8 cellular contexts compared by ENCODE assay signal in the genomic region with DNA sequence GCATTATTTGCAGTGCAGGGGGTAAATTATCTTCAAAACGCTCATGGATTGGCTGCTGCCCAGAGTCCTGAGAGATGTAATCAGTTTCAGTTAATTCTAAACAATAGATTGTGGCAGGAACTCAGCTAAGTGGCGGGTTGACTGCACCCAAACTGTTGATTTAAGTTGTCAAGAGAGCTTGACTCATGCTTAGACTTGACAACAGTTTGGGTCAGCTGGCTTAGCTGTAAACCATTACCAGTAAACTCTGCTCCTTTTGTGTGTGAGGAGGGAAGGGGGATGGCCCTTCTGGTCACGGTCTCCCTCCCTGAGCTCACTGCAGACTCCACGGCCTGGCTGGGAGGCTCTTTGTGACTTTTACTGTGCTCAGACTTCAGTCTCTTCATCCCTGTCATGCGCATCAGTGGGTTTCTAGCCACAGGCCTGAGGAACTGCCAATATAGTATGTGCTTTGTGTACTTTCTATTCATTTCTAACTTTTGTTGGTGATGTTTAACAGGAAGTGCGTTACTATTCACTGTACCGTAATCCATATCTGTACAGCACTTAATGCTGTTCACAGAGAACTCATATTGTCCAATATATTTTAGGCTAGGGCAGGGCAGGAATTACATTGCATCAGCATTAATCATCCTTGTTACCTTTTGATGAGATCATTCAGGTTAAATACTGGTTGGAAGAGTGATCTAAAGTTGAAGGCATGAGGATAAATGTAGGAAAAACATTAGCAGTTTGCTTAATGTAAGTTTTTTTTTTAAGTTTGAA.
DNase-seq lines count a peak whose midpoint lies in the region; ATAC-seq and TF ChIP-seq lines count a peak whose summit lies in the region.

No MANE protein-coding gene starts in this region.

- H3K4me3 Mint-ChIP-seq in glutamatergic neuron (ENCODE audit: unreplicated experiment): no peak overlapping the region

- no peaks in the 10 kb centered on the region for H3K36me3 Mint-ChIP-seq in glutamatergic neuron (ENCODE audit: unreplicated experiment)

- no peak overlapping the region for H3K27ac Mint-ChIP-seq in glutamatergic neuron (ENCODE audit: unreplicated experiment)

- ATAC-seq in GM18502 (IDR thresholded peaks at IDR 0.05; ENCODE audit: poor library complexity, unreplicated experiment) (peak; percentile 97), HG02610 (IDR thresholded peaks at IDR 0.05; ENCODE audit: unreplicated experiment) (peak; percentile 97)

- peaks cover 4% of the 10 kb centered on the region for H3K27me3 Mint-ChIP-seq in glutamatergic neuron (ENCODE audit: unreplicated experiment)

- DNase-seq in NCI-H146 (lab: John Stamatoyannopoulos, UW) (peak; percentile 79), ecto neural progenitor cell (ENCODE audit: low spot score) (peak; percentile 58), NCI-H82 (lab: John Stamatoyannopoulos, UW) (no peak), glutamatergic neuron (no peak)
- no peak for DNase-seq in activated CD4-positive, alpha-beta T cell treated with anti-CD3 and anti-CD28 coated beads, Interleukin-2, amount 50 U/mL, for 48 hours

- no peak for TF ChIP-seq CTCF in glutamatergic neuron (IDR thresholded peaks at IDR 0.05; ENCODE audit: partially characterized antibody, unreplicated experiment)

- H3K27ac ChIP-seq in skin epidermis: peak overlapping the region in 15 of 21 experiments; percentile 4 to 71 (median 48)

- no peaks in the 10 kb centered on the region for H3K4me1 Mint-ChIP-seq in glutamatergic neuron (ENCODE audit: low read depth, unreplicated experiment)

- H3K4me3 ChIP-seq in skin epidermis: no peak overlapping the region

- peaks cover 4% of the 10 kb centered on the region for H3K9me3 Mint-ChIP-seq in glutamatergic neuron (ENCODE audit: unreplicated experiment)

Comparison
In these comparisons a context has a peak if more than half of its experiments do, and no peak if none do; other contexts are left out.
1. DNase-seq: peak in NCI-H146 (single experiment) and ecto neural progenitor cell (single experiment); none in NCI-H82 (single experiment), glutamatergic neuron (single experiment) and activated CD4-positive, alpha-beta T cell treated with anti-CD3 and anti-CD28 coated beads, Interleukin-2, amount 50 U/mL, for 48 hours (0 of 2).